ENCODE assay signal across 24 cellular contexts in the genomic region with DNA sequence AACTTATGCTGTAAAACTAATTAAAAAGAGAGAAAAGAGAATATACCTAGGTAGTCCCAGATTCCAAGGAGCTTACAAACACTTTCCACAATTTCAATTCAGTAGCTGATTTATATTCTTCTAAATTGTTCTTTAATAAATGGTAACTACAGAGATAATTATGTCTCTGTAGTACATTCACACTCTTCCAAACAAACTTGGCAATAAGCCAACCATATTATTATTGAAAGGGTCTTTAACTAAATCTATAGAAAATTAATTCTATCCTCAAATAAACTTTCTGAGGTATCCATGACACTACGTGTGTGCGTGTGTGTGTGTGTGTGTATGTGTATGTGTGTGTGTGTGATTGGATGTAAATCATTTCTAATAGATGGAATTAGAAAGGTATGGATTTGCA.
A peak's percentile ranks its signal among the peaks of the same experiment; 100 is the strongest.
DNase-seq lines count a peak whose midpoint lies in the region; ATAC-seq, FAIRE-seq and TF ChIP-seq lines count a peak whose summit lies in the region.
"Had no signal": no experiment of that assay in that cellular context is flagged by ENCODE, and none has a peak within 500 bp of the region (broad histone marks: within the 10 kb centered on the region; RNA-seq: fewer than 3 reads in every experiment).

No MANE protein-coding gene starts in this region.

- no peak overlapping the region for H3K4me2 ChIP-seq in K562 (ENCODE audit: insufficient read depth, low read length)
- H3K4me2 ChIP-seq: BLaER1 had no signal

- H3K27ac ChIP-seq in K562 (ENCODE audit: extremely low read depth, low read depth, low read length): no peak overlapping the region
- H3K27ac ChIP-seq: BLaER1 had no signal

- H3K9ac ChIP-seq in K562 (ENCODE audit: insufficient read depth in 1 of 2, low read depth in 2 of 2, low read length in 2 of 2): no peak overlapping the region
- H3K9ac ChIP-seq: BLaER1 had no signal

- TF ChIP-seq EP300 in K562 (IDR thresholded peaks at IDR 0.05; ENCODE audit: low read length): no peak

- H4K20me1 ChIP-seq in K562 (replicated peaks; ENCODE audit: control insufficient read depth, insufficient read depth, low read length): no peaks in the 10 kb centered on the region
- H4K20me1 ChIP-seq: BLaER1 had no signal

- FAIRE-seq in K562 (lab: Jason Lieb, UNC) (no peak), urothelium cell line (lab: Jason Lieb, UNC) (no peak)
- FAIRE-seq: GM12878, GM12892, GM18507 had no signal

- H2AFZ ChIP-seq in K562 (ENCODE audit: low read depth, low read length): no peak overlapping the region

- POLR2A ChIA-PET in K562 (lab: Yijun Ruan, JAX): no interaction called here

- no peaks in the 10 kb centered on the region for H3K9me1 ChIP-seq in K562 (ENCODE audit: control insufficient read depth, insufficient read depth, low read length)

- CTCF ChIA-PET in K562 (lab: Yijun Ruan, JAX; ENCODE audit: low intra/inter-chr PET ratio): no interaction called here

- no peaks in the 10 kb centered on the region for H3K4me1 ChIP-seq in K562 (replicated peaks in 1 of 2; ENCODE audit: control insufficient read depth in 2 of 2, insufficient read depth in 2 of 2, low read length in 2 of 2)
- H3K4me1 ChIP-seq: BE2C, BLaER1 had no signal

- no peaks in the 10 kb centered on the region for H3K79me2 ChIP-seq in K562 (ENCODE audit: control insufficient read depth, insufficient read depth, low read length)

- H3K36me3 ChIP-seq in K562 (ENCODE audit: control insufficient read depth, insufficient read depth, low read length): no peaks in the 10 kb centered on the region
- H3K36me3 ChIP-seq: BE2C, BLaER1 had no signal

- TF ChIP-seq CTCF in K562 (IDR thresholded peaks at IDR 0.05 in 2 of 3, conservative IDR thresholded peaks at IDR 0.05 in 1 of 3; ENCODE audit: insufficient read depth in 2 of 3, low read depth in 1 of 3, low read length in 3 of 3): no peak

- TF ChIP-seq RAD21 in K562 (CRISPR knock-in tag; conservative IDR thresholded peaks at IDR 0.05 in 1 of 2, IDR thresholded peaks at IDR 0.05 in 1 of 2): no peak

- 0% methylated on average over 2 of the region's 2 CpGs for WGBS in K562 (ENCODE audit: insufficient coverage, low coverage, missing lambda C conversion rate)

- no peak overlapping the region for H3K4me3 ChIP-seq in K562
- H3K4me3 ChIP-seq: BLaER1, GM12878 had no signal

- ATAC-seq in K562: no peak
- ATAC-seq: GM12878 had no signal

- peaks cover 4% of the 10 kb centered on the region; the same call in 1 of the 2 replicates for H3K9me3 ChIP-seq in K562 (replicated peaks; ENCODE audit: control insufficient read depth, insufficient read depth, low read depth, low read length)
- H3K9me3 ChIP-seq: BE2C, BLaER1 had no signal

- peak; percentile 24 for DNase-seq in NCI-H748 (lab: John Stamatoyannopoulos, UW; ENCODE audit: unreplicated experiment)
- DNase-seq in NCI-H748 treated with DMSO at 0.1 percent for 48 hours (lab: John Stamatoyannopoulos, UW): no peak
- DNase-seq in NCI-H69 (lab: John Stamatoyannopoulos, UW): peak; percentile 17
- no peak for DNase-seq in K562 (ENCODE audit: extremely low read depth in 1 of 4, low spot score in 3 of 4)
- DNase-seq in urothelium cell line (ENCODE audit: low spot score): no peak
- DNase-seq: 8988T; ACHN; BE2C; C1 segment of cervical spinal cord; CD4-positive, alpha-beta memory T cell; CD4-positive, CD25-positive, alpha-beta regulatory T cell; CD8-positive, alpha-beta memory T cell; COR-L47; DMS 273 treated with DMSO at 0.1 percent for 48 hours; DMS153; DMS53; DMS79; DND-41; EL; GDM1 had no signal

- no TSS peak for BruUV-seq in K562 (replicated peaks; lab: Mats Ljungman, UMichigan)

- in situ Hi-C loops in K562 (cut with MboI): no loop called here

- no peak for TF ChIP-seq POLR2A in K562 (conservative IDR thresholded peaks at IDR 0.05)

- H3K27me3 ChIP-seq in K562 (ENCODE audit: control insufficient read depth in 2 of 2, insufficient read depth in 2 of 2, low read length in 2 of 2): no peaks in the 10 kb centered on the region
- H3K27me3 ChIP-seq: BE2C, BLaER1 had no signal

- intact Hi-C loops in K562 (cut with micrococcal nuclease): no loop called here

TF ChIP-seq in K562, 482 proteins besides CTCF, POLR2A, EP300 and RAD21:
- no peak for TF ChIP-seq ZNF175 (CRISPR knock-in tag; IDR thresholded peaks at IDR 0.05; ENCODE audit: low read depth)
- peak; percentile 67 for TF ChIP-seq NFIC (IDR thresholded peaks at IDR 0.05)
- peak; percentile 68 for TF ChIP-seq NFIX (CRISPR knock-in tag; IDR thresholded peaks at IDR 0.05; ENCODE audit: low read depth)
TF ChIP-seq in K562: peak in this region for 2.

Comparison
In these comparisons a context has a peak if more than half of its experiments do, and no peak if none do; other contexts are left out.
1. DNase-seq: peak in NCI-H748 (single experiment) and NCI-H69 (single experiment); none in NCI-H748 treated with DMSO at 0.1 percent for 48 hours (single experiment), K562 (0 of 4) and urothelium cell line (single experiment).